8 cellular contexts compared by ENCODE assay signal in the genomic region with DNA sequence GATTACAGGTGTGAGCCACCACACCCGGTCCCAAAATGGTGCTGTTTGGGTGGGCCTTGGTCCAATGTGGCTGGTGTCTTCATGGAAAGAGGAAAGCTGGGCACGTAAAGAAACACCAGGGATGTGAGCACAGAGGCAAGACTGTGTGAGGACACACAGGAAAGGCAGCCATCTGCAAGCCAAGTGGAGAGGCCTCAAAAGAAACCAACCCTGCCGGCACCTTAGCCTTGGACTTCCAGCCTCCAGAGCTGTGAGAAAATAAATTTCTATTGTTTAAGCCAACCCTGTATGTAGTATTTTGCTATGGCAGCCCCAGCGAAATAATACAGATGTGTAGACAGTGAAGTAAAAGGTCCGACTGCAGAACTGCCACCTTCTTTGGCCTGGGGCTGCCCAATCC.
"Had no signal": no experiment of that assay in that cellular context is flagged by ENCODE, and none has a peak within 500 bp of the region (broad histone marks: within the 10 kb centered on the region; RNA-seq: fewer than 3 reads in every experiment).

No MANE protein-coding gene starts in this region.

- FAIRE-seq: HepG2, K562 had no signal

- H3K4me3 ChIP-seq: K562 had no signal

- H3K4me3 Mint-ChIP-seq: IgD-negative memory B cell had no signal

- H3K27me3 Mint-ChIP-seq: IgD-negative memory B cell had no signal

- H3K27ac Mint-ChIP-seq: IgD-negative memory B cell had no signal

- H3K27ac ChIP-seq: HL-60, KMS-11 had no signal

- DNase-seq: IMR-90, KBM-7, KG1 had no signal
